Comparison of ENCODE assay signal across 21 cellular contexts in genomic region chr2:104444392-104444791, GRCh38.
DNase-seq lines count a peak whose midpoint lies in the region; ATAC-seq and TF ChIP-seq lines count a peak whose summit lies in the region.
"Had no signal": no experiment of that assay in that cellular context is flagged by ENCODE, and none has a peak within 500 bp of the region (broad histone marks: within the 10 kb centered on the region; RNA-seq: fewer than 3 reads in every experiment).

No MANE protein-coding gene starts in this region.

- CTCF ChIA-PET in RWPE1 (lab: Yijun Ruan, JAX), result interaction anchor here (0.7 kb wide), 1 partner anchor 557 kb away, joined by 3 read pairs; no protein-coding TSS in a partner anchor

- POLR2A ChIA-PET in RWPE1 (lab: Yijun Ruan, JAX; ENCODE audit: low non-redundant PET), result no interaction called here

- H3K27ac ChIP-seq in RWPE1, result no peak overlapping the region
- H3K27ac ChIP-seq: adrenal gland, neural progenitor cell, psoas muscle had no signal

- TF ChIP-seq CTCF in RWPE1 (conservative IDR thresholded peaks at IDR 0.05; ENCODE audit: low read depth), result no peak

- no peak for ATAC-seq in GM19324 (IDR thresholded peaks at IDR 0.05; ENCODE audit: low FRiP score, unreplicated experiment)
- ATAC-seq: psoas muscle, Right ventricle myocardium inferior had no signal

- peak; percentile 4 for DNase-seq in GM04504 (ENCODE audit: low read depth)
- DNase-seq in RWPE1 (ENCODE audit: low spot score), result peak; percentile 8
- peak; percentile 17 for DNase-seq in glomerular visceral epithelial cell (ENCODE audit: extremely low spot score)
- peak; percentile 2 for DNase-seq in stromal cell of bone marrow (ENCODE audit: low read depth)
- DNase-seq in NCI-H187 (lab: John Stamatoyannopoulos, UW), result no peak
- no peak for DNase-seq in MV-4-11 (lab: John Stamatoyannopoulos, UW)
- DNase-seq in NCI-H774 (lab: John Stamatoyannopoulos, UW), result no peak
- DNase-seq: activated CD4-positive, CD25-positive, alpha-beta regulatory T cell treated with anti-CD3 and anti-CD28 coated beads, Interleukin-2, amount 50 U/mL, for 72 hours; activated gamma-delta T cell treated with Interleukin-2 at 50 U/mL for 16 hours; activated T-cell treated with anti-CD3 and anti-CD28 coated beads, Interleukin-2, amount 50 U/mL, for 1 hour; adrenal gland; DND-41; hypothalamus; Karpas-422; NCI-H1105; NCI-H526; psoas muscle; stimulated activated CD4-positive, alpha-beta T cell treated with anti-CD3 and anti-CD28 coated beads, Interleukin-2, amount 100 ng/mL, for 24 hours had no signal

Comparison
In these comparisons a context has a peak if more than half of its experiments do, and no peak if none do; other contexts are left out.
1. DNase-seq: peak in GM04504 (single experiment), RWPE1 (single experiment), glomerular visceral epithelial cell (single experiment) and stromal cell of bone marrow (single experiment); none in NCI-H187 (0 of 2), MV-4-11 (single experiment) and NCI-H774 (single experiment).